In the genomic region with DNA sequence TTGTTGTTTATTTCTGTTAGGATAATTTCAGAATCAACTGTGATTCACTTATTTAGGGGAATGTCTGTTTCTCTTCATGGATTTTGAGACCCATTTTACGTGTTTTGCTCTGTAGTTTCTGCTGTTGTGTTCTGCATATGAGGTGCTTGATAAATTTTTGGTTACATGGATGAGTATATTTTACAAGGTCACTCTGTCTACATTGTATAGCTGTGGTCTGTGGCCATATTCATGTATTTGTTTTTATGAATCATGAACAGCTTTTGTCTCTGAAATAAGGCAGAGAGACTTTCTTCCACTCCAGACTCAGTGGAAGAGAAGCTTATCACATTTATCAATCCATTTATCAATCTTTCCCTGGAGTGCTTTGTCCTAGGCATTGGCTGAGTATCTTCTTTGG, we compare ENCODE assay signal across 31 cellular contexts. TPM values are rescaled to one million over a fixed set of nuclear protein-coding genes. Genes with fewer than 3 reads are reported as not detected.
DNase-seq lines count a peak whose midpoint lies in the region; ATAC-seq, FAIRE-seq and TF ChIP-seq lines count a peak whose summit lies in the region.
"Had no signal": no experiment of that assay in that cellular context is flagged by ENCODE, and none has a peak within 500 bp of the region (broad histone marks: within the 10 kb centered on the region; RNA-seq: fewer than 3 reads in every experiment).

No MANE protein-coding gene starts in this region.

- H3K4me1 Mint-ChIP-seq in activated T-cell treated with anti-CD3 and anti-CD28 coated beads, Interleukin-2, amount 50 U/mL, for 72 hours (ENCODE audit: low read depth): peaks cover 58% of the 10 kb centered on the region
- H3K4me1 Mint-ChIP-seq in stimulated activated naive CD8-positive, alpha-beta T cell treated with anti-CD3 and anti-CD28 coated beads, Interleukin-15, amount 100 ng/mL, for 72 hours: peaks cover 68% of the 10 kb centered on the region

- peaks cover 41% of the 10 kb centered on the region for H3K36me3 ChIP-seq in SK-N-MC (ENCODE audit: insufficient read depth, low read length)
- no peaks in the 10 kb centered on the region for H3K36me3 ChIP-seq in endothelial cell of umbilical vein (ENCODE audit: control insufficient read depth in 2 of 2, extremely low read depth in 1 of 2, insufficient read depth in 2 of 2, low read length in 2 of 2)
- H3K36me3 ChIP-seq: breast epithelium, right atrium auricular region, tibial nerve had no signal

- H3K27ac Mint-ChIP-seq in activated T-cell treated with anti-CD3 and anti-CD28 coated beads, Interleukin-2, amount 50 U/mL, for 72 hours: peak overlapping the region; percentile 95
- H3K27ac Mint-ChIP-seq in stimulated activated naive CD8-positive, alpha-beta T cell treated with anti-CD3 and anti-CD28 coated beads, Interleukin-15, amount 100 ng/mL, for 72 hours: no peak overlapping the region
- H3K27ac Mint-ChIP-seq: activated CD4-positive, alpha-beta T cell treated with anti-CD3 and anti-CD28 coated beads, Interleukin-2, amount 10 ng/mL, durations not matched to agents 24 days and 14 days had no signal

- no peaks in the 10 kb centered on the region for H3K9me1 ChIP-seq in endothelial cell of umbilical vein (replicated peaks; ENCODE audit: control insufficient read depth, extremely low read depth, insufficient read depth, low read length)

- no peak for DNase-seq in activated T-cell treated with anti-CD3 and anti-CD28 coated beads, Interleukin-2, amount 50 U/mL, for 72 hours
- no peak for DNase-seq in activated T-cell treated with anti-CD3 and anti-CD28 coated beads, Interleukin-2, amount 50 U/mL, for 48 hours
- no peak for DNase-seq in SK-N-MC (ENCODE audit: low read depth, low spot score)
- DNase-seq in endothelial cell of umbilical vein (ENCODE audit: low read depth, low spot score): peak; percentile 16
- DNase-seq in stimulated activated naive CD8-positive, alpha-beta T cell treated with anti-CD3 and anti-CD28 coated beads, Interleukin-15, amount 100 ng/mL, for 72 hours: no peak
- DNase-seq in putamen (ENCODE audit: low spot score): no peak
- DNase-seq in COR-L47 (lab: John Stamatoyannopoulos, UW): no peak
- DNase-seq: activated CD4-positive, alpha-beta T cell treated with anti-CD3 and anti-CD28 coated beads, Interleukin-2, amount 10 ng/mL, durations not matched to agents 24 days and 14 days; AML-193; CD4-positive, alpha-beta memory T cell; DMS 273 treated with DMSO at 0.1 percent for 48 hours; HCEC 1CT; hypothalamus; Karpas-422; left cardiac atrium; mammary epithelial cell; NCI-H1436 treated with DMSO at 0.1 percent for 48 hours; NCI-H226; NCI-H526 treated with DMSO at 0.1 percent for 48 hours; SIG-M5; stimulated activated CD4-positive, alpha-beta T cell treated with anti-CD3 and anti-CD28 coated beads, Interleukin-1b, Interleukin-23, amount 100 ng/mL, for 48 hours; stimulated activated CD8-positive, alpha-beta memory T cell treated with anti-CD3 and anti-CD28 coated beads, Interleukin-4, amount 100 ng/mL, for 48 hours had no signal

- no peak for TF ChIP-seq CTCF in endothelial cell of umbilical vein (IDR thresholded peaks at IDR 0.05; ENCODE audit: extremely low read depth in 1 of 2, insufficient read depth in 1 of 2, low read depth in 1 of 2, low read length in 2 of 2)

- no peaks in the 10 kb centered on the region for H3K27me3 ChIP-seq in endothelial cell of umbilical vein (ENCODE audit: control insufficient read depth in 2 of 2, insufficient read depth in 2 of 2, low read length in 2 of 2)
- H3K27me3 ChIP-seq: breast epithelium, right atrium auricular region, tibial nerve had no signal

- H3K9ac ChIP-seq in SK-N-MC (ENCODE audit: insufficient read length) (no peak overlapping the region), endothelial cell of umbilical vein (replicated peaks; ENCODE audit: extremely low read depth, insufficient read depth, low read length) (no peak overlapping the region)

- peak overlapping the region in 1 of 2 donors; percentile 91 for H3K4me3 Mint-ChIP-seq in activated T-cell treated with anti-CD3 and anti-CD28 coated beads, Interleukin-2, amount 50 U/mL, for 72 hours
- H3K4me3 Mint-ChIP-seq in stimulated activated naive CD8-positive, alpha-beta T cell treated with anti-CD3 and anti-CD28 coated beads, Interleukin-15, amount 100 ng/mL, for 72 hours: no peak overlapping the region
- H3K4me3 Mint-ChIP-seq: activated CD4-positive, alpha-beta T cell treated with anti-CD3 and anti-CD28 coated beads, Interleukin-2, amount 10 ng/mL, durations not matched to agents 24 days and 14 days; CD4-positive, alpha-beta memory T cell had no signal

- intact Hi-C loops in endothelial cell of umbilical vein (cut with micrococcal nuclease): loop anchor here (10.0 kb wide), 1 partner anchor 618 kb away; no protein-coding TSS in a partner anchor

- peak; percentile 21 to 46 for ATAC-seq in activated T-cell treated with anti-CD3 and anti-CD28 coated beads, Interleukin-2, amount 50 U/mL, for 72 hours (replicated peaks in 1 of 2)
- ATAC-seq in stimulated activated naive CD8-positive, alpha-beta T cell treated with anti-CD3 and anti-CD28 coated beads, Interleukin-15, amount 100 ng/mL, for 72 hours: peak; percentile 60
- ATAC-seq in HG03196 (IDR thresholded peaks at IDR 0.05; ENCODE audit: unreplicated experiment): no peak
- ATAC-seq: HepG2, left cardiac atrium had no signal

- no peak overlapping the region for H2AFZ ChIP-seq in endothelial cell of umbilical vein (ENCODE audit: low read depth, low read length)

- peaks cover 3% of the 10 kb centered on the region for H3K4me1 ChIP-seq in endothelial cell of umbilical vein (ENCODE audit: control insufficient read depth, extremely low read depth, insufficient read depth, low read length)

- POLR2A ChIA-PET in endothelial cell of umbilical vein (lab: Charles Lee): no interaction called here

- H3K27ac ChIP-seq in SK-N-MC: peak overlapping the region; percentile 22; the same call in 1 of the 2 replicates
- no peak overlapping the region for H3K27ac ChIP-seq in endothelial cell of umbilical vein (ENCODE audit: insufficient read depth, low read depth, low read length)
- H3K27ac ChIP-seq: breast epithelium, right atrium auricular region, tibial nerve, VCaP had no signal

- no peak for TF ChIP-seq POLR2A in endothelial cell of umbilical vein (IDR thresholded peaks at IDR 0.05; ENCODE audit: low read depth, low read length)

- CTCF ChIA-PET in endothelial cell of umbilical vein (lab: Charles Lee): interaction anchor here (1.5 to 4.4 kb wide), 8 partner anchors 8 to 733 kb away, joined by 3 to 70 read pairs (median 11); a partner anchor contains a TSS

- H3K9me3 Mint-ChIP-seq in activated T-cell treated with anti-CD3 and anti-CD28 coated beads, Interleukin-2, amount 50 U/mL, for 72 hours: no peaks in the 10 kb centered on the region
- H3K9me3 Mint-ChIP-seq in stimulated activated naive CD8-positive, alpha-beta T cell treated with anti-CD3 and anti-CD28 coated beads, Interleukin-15, amount 100 ng/mL, for 72 hours: no peaks in the 10 kb centered on the region
- H3K9me3 Mint-ChIP-seq: activated CD4-positive, alpha-beta T cell treated with anti-CD3 and anti-CD28 coated beads, Interleukin-2, amount 10 ng/mL, durations not matched to agents 24 days and 14 days; activated naive CD4-positive, alpha-beta T cell treated with anti-CD3 and anti-CD28 coated beads, Interleukin-2, amount 50 U/mL, for 72 hours; CD4-positive, alpha-beta memory T cell had no signal

- FAIRE-seq in endothelial cell of umbilical vein (lab: Jason Lieb, UNC): no peak
- FAIRE-seq: RCC 7860 had no signal

- dilution Hi-C loops in endothelial cell of umbilical vein (cut with MboI; ENCODE audit: extremely low pct_ligation_motif_present, low sequenced_read_pairs): no loop called here

- no peaks in the 10 kb centered on the region for H3K36me3 Mint-ChIP-seq in activated T-cell treated with anti-CD3 and anti-CD28 coated beads, Interleukin-2, amount 50 U/mL, for 72 hours (ENCODE audit: insufficient read depth in 2 of 2)
- H3K36me3 Mint-ChIP-seq: activated naive CD4-positive, alpha-beta T cell treated with anti-CD3 and anti-CD28 coated beads, Interleukin-2, amount 50 U/mL, for 72 hours; CD4-positive, alpha-beta memory T cell had no signal

- H3K9me3 ChIP-seq in SK-N-MC (ENCODE audit: low read depth, low read length) (peaks cover 4% of the 10 kb centered on the region), endothelial cell of umbilical vein (replicated peaks; ENCODE audit: control insufficient read depth, insufficient read depth, low read length) (no peaks in the 10 kb centered on the region)
- H3K9me3 ChIP-seq: breast epithelium, right atrium auricular region, tibial nerve had no signal

- no peaks in the 10 kb centered on the region for H3K27me3 Mint-ChIP-seq in activated T-cell treated with anti-CD3 and anti-CD28 coated beads, Interleukin-2, amount 50 U/mL, for 72 hours (ENCODE audit: low read depth)
- no peaks in the 10 kb centered on the region for H3K27me3 Mint-ChIP-seq in stimulated activated naive CD8-positive, alpha-beta T cell treated with anti-CD3 and anti-CD28 coated beads, Interleukin-15, amount 100 ng/mL, for 72 hours
- H3K27me3 Mint-ChIP-seq: activated CD4-positive, alpha-beta T cell treated with anti-CD3 and anti-CD28 coated beads, Interleukin-2, amount 10 ng/mL, durations not matched to agents 24 days and 14 days; CD4-positive, alpha-beta memory T cell had no signal

- no TSS peak for BruUV-seq in endothelial cell of umbilical vein (replicated peaks; lab: Mats Ljungman, UMichigan)

- H3K4me3 ChIP-seq in SK-N-MC (no peak overlapping the region), endothelial cell of umbilical vein (replicated peaks in 1 of 3; ENCODE audit: insufficient read depth in 1 of 3, low read depth in 1 of 3, low read length in 3 of 3) (no peak overlapping the region)
- H3K4me3 ChIP-seq: breast epithelium, right atrium auricular region, smooth muscle cell, tibial nerve had no signal

- peak overlapping the region; percentile 38 for H3K4me2 ChIP-seq in endothelial cell of umbilical vein (ENCODE audit: insufficient read depth, low read length)
- H3K4me2 ChIP-seq: smooth muscle cell had no signal

- H4K20me1 ChIP-seq in endothelial cell of umbilical vein (replicated peaks; ENCODE audit: control insufficient read depth, extremely low read depth, insufficient read depth, low read length): peaks cover 8% of the 10 kb centered on the region

- peaks cover 81% of the 10 kb centered on the region for H3K79me2 ChIP-seq in endothelial cell of umbilical vein (ENCODE audit: control insufficient read depth, insufficient read depth, low read length)

TF ChIP-seq in endothelial cell of umbilical vein, 7 proteins besides CTCF, POLR2A, EP300 and RAD21 (continues in another document):
- no peak for TF ChIP-seq MYC (IDR thresholded peaks at IDR 0.05; ENCODE audit: low read depth, low read length)

RNA-seq across cellular contexts. Expression of a gene that starts 56.6 kb away (rescaled TPM):
- 10 to 100 TPM; 52.9 to 53.1 TPM for total RNA-seq in activated T-cell treated with anti-CD3 and anti-CD28 coated beads, Interleukin-2, amount 50 U/mL, for 72 hours
- 40.3 and 41.0 TPM in 2 replicates for total RNA-seq in endothelial cell of umbilical vein
- 2.6 and 3.9 TPM in 2 replicates for polyA plus RNA-seq in endothelial cell of umbilical vein
- 6.1 and 7.0 TPM in 2 replicates for polyA plus RNA-seq in endothelial cell of umbilical vein (2011; cell fraction: cytosol; rRNA removed)
- polyA plus RNA-seq in endothelial cell of umbilical vein (2011; cell fraction: nucleus; rRNA removed): 23.2 and 30.7 TPM in 2 replicates
- 16.1 and 22.5 TPM in 2 replicates for polyA plus RNA-seq in endothelial cell of umbilical vein (2012)
- polyA minus RNA-seq in endothelial cell of umbilical vein: 11.9 and 13.1 TPM in 2 replicates
- 17.5 TPM for polyA minus RNA-seq in endothelial cell of umbilical vein (2011; cell fraction: cytosol; rRNA and poly(A)+ RNA removed)
- polyA minus RNA-seq in endothelial cell of umbilical vein (2011; cell fraction: nucleus; rRNA and poly(A)+ RNA removed): 72.5 and 106 TPM in 2 replicates
